ENCODE assay signal across 1 cellular context in the genomic region with DNA sequence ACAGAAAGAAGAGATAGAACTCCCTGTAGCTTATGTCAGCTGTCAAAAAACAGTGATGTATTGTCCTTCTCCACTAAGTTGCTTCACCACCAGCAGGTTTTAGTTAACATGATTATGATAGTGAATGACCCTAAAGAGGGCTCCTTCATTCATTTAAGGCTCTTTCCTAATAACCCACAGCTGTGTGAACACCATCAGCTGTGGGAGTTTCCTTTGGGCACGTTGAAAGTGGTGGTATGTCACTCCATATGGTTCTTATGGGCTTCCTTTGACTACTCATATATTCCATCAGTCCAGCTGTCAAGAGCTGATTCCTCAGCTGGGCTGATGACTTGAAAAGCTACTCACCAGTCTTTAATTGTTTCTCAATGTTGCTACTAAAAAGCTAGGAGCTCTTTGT.
TF ChIP-seq lines count a peak whose summit lies in the region.

No MANE protein-coding gene starts in this region.

TF ChIP-seq in H1, 55 proteins besides CTCF, POLR2A, EP300 and RAD21:
- TF ChIP-seq CBX5 (IDR thresholded peaks at IDR 0.05; ENCODE audit: low read depth, low read length) (no peak), KDM1A (IDR thresholded peaks at IDR 0.05; ENCODE audit: borderline replicate concordance, low read length) (no peak), EZH2 (IDR thresholded peaks at IDR 0.05; ENCODE audit: low read depth, low read length, severe bottlenecking) (no peak), EGR1 (IDR thresholded peaks at IDR 0.05; ENCODE audit: borderline replicate concordance, low read depth, low read length) (no peak), JUN (IDR thresholded peaks at IDR 0.05; ENCODE audit: low read depth, low read length) (no peak), SIX5 (IDR thresholded peaks at IDR 0.05; ENCODE audit: low read depth, low read length) (no peak), TEAD4 (IDR thresholded peaks at IDR 0.05; ENCODE audit: low read depth, low read length) (no peak), KDM5A (IDR thresholded peaks at IDR 0.05; ENCODE audit: low read length) (no peak), HDAC2 (IDR thresholded peaks at IDR 0.05; ENCODE audit: borderline replicate concordance in 1 of 2, low read depth in 2 of 2, low read length in 2 of 2) (no peak), RBBP5 (IDR thresholded peaks at IDR 0.05; ENCODE audit: borderline replicate concordance, low read depth, low read length) (no peak)
- TF ChIP-seq, protein P1, sequence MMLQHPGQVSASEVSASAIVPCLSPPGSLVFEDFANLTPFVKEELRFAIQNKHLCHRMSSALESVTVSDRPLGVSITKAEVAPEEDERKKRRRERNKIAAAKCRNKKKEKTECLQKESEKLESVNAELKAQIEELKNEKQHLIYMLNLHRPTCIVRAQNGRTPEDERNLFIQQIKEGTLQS (IDR thresholded peaks at IDR 0.05; ENCODE audit: insufficient read depth, low read depth, low read length) = no peak
